ENCODE assay signal across 8 cellular contexts in the genomic region with DNA sequence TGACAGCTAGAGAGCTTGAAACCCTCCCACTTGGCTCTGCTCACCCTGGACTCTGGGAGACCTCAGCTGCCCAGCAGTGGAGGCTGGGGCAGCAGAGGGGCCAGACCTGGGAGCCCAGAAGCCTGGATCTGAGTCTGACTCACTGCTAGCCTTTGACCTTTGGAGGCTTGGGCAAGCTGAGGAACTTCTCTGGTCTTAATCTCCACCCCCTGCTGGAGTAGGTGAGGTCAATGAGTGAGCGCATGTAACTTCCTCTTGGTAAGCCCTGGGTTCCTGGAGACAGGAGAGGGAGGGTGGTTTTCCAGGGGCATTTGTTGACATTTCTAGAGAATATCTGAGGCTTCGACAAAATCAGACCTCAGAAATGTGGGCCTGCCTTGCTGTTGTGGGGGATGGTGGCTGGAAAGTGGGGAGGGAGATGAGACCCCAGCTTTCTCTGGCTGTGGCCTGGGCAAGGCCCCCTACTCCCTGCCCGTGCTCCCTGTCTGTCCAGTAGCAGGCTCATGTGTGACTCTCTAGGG.
DNase-seq lines count a peak whose midpoint lies in the region; ATAC-seq, FAIRE-seq and TF ChIP-seq lines count a peak whose summit lies in the region.

No MANE protein-coding gene starts in this region.

- no peak overlapping the region for H3K4me3 ChIP-seq in GM23248
- H3K4me3 ChIP-seq in PC-3 (ENCODE audit: low read length): peak overlapping the region; percentile 46; the same call in 1 of the 2 replicates
- H3K4me3 ChIP-seq in kidney (ENCODE audit: low read length in 2 of 2): no peak overlapping the region

- H3K27me3 ChIP-seq in GM23248 (replicated peaks; ENCODE audit: insufficient read depth): no peaks in the 10 kb centered on the region
- H3K27me3 ChIP-seq in PC-3 (ENCODE audit: low read length): no peaks in the 10 kb centered on the region

- H2AFZ ChIP-seq in GM23248: no peak overlapping the region
- H2AFZ ChIP-seq in PC-3 (ENCODE audit: low read length): peak overlapping the region; percentile 46

- H3K36me3 ChIP-seq in GM23248 (ENCODE audit: low read depth): no peaks in the 10 kb centered on the region
- H3K36me3 ChIP-seq in PC-3 (ENCODE audit: low read depth, low read length): no peaks in the 10 kb centered on the region
- no peaks in the 10 kb centered on the region for H3K36me3 ChIP-seq in kidney (ENCODE audit: control insufficient read depth in 1 of 2, insufficient read depth in 2 of 2, low read length in 2 of 2)

- in situ Hi-C loops in GM23248 (cut with MboI): no loop called here

- CTCF ChIA-PET in PC-3 (lab: Charles Lee): interaction anchor here (1.0 kb wide), 2 partner anchors 85 to 148 kb away, joined by 3 to 5 read pairs; a partner anchor contains a TSS

- H3K9me2 ChIP-seq in GM23248 (ENCODE audit: insufficient read depth) (no peaks in the 10 kb centered on the region), PC-3 (replicated peaks; ENCODE audit: low read length) (no peaks in the 10 kb centered on the region)

- peak overlapping the region; percentile 40 for H3K4me2 ChIP-seq in GM23248 (ENCODE audit: unreplicated experiment)
- H3K4me2 ChIP-seq in PC-3 (ENCODE audit: low read length): peak overlapping the region; percentile 84

- BruUV-seq in PC-3 (replicated peaks; lab: Mats Ljungman, UMichigan): no TSS peak

- 35 to 50% methylated on average over 2 to 3 of the region's 3 CpGs for WGBS in GM23248 (ENCODE audit: low coverage in 1 of 2, low lambda C conversion rate in 2 of 2, missing lambda C conversion rate in 2 of 2), 2 experiments

- peaks cover 27% of the 10 kb centered on the region for H3K4me1 ChIP-seq in GM23248 (ENCODE audit: insufficient read depth)
- peaks cover 35% of the 10 kb centered on the region for H3K4me1 ChIP-seq in PC-3 (ENCODE audit: insufficient read depth, low read length)
- no peaks in the 10 kb centered on the region for H3K4me1 ChIP-seq in kidney (ENCODE audit: control insufficient read depth in 1 of 2, insufficient read depth in 1 of 2, low read depth in 1 of 2, low read length in 2 of 2)

- POLR2A ChIA-PET in PC-3 (lab: Charles Lee; ENCODE audit: unreplicated experiment): no interaction called here

- TF ChIP-seq CTCF in PC-3 (conservative IDR thresholded peaks at IDR 0.05; ENCODE audit: low read depth, low read length) (no peak), kidney (IDR thresholded peaks at IDR 0.05; ENCODE audit: borderline replicate concordance, extremely low read depth, insufficient read depth) (no peak)

- H4K20me1 ChIP-seq in GM23248 (ENCODE audit: insufficient read depth) (no peaks in the 10 kb centered on the region), PC-3 (ENCODE audit: low read length) (no peaks in the 10 kb centered on the region)

- no peak for FAIRE-seq in kidney (lab: Jason Lieb, UNC)

- H3F3A ChIP-seq in GM23248 (ENCODE audit: insufficient read depth): peaks cover 18% of the 10 kb centered on the region; the same call in 1 of the 2 replicates
- no peaks in the 10 kb centered on the region for H3F3A ChIP-seq in PC-3 (ENCODE audit: low read length, unreplicated experiment)

- H3K79me2 ChIP-seq in GM23248 (ENCODE audit: insufficient read depth) (no peaks in the 10 kb centered on the region), PC-3 (ENCODE audit: low read length) (no peaks in the 10 kb centered on the region)

- no peaks in the 10 kb centered on the region for H3K9me3 ChIP-seq in GM23248 (ENCODE audit: low read depth)
- no peaks in the 10 kb centered on the region for H3K9me3 ChIP-seq in PC-3 (ENCODE audit: low read length)
- no peaks in the 10 kb centered on the region for H3K9me3 ChIP-seq in kidney (ENCODE audit: control insufficient read depth in 1 of 2, low read length in 2 of 2)

- peak; percentile 86 for DNase-seq in GM23248
- DNase-seq in PC-3: peak; percentile 85
- peak; percentile 72 for DNase-seq in dermis blood vessel endothelial cell
- no peak for DNase-seq in sciatic nerve (ENCODE audit: low spot score)
- DNase-seq in NCI-H345 (lab: John Stamatoyannopoulos, UW): no peak
- no peak for DNase-seq in activated effector memory CD4-positive, alpha-beta T cell treated with Interleukin-2 at 50 U/mL for 16 hours
- no peak for DNase-seq in GM19240 (ENCODE audit: insufficient read length, low spot score)
- DNase-seq in kidney: no peak

- H3K27ac ChIP-seq in GM23248 (peak overlapping the region; percentile 81), PC-3 (ENCODE audit: low read length) (peak overlapping the region; percentile 99), kidney (ENCODE audit: low read depth in 2 of 2, low read length in 2 of 2) (no peak overlapping the region)

- ATAC-seq in PC-3 (peak; percentile 64), sciatic nerve (peak; percentile 73)

- intact Hi-C loops in PC-3 (cut with micrococcal nuclease) (loop anchor here (1.0 to 2.0 kb wide), 4 partner anchors 47 to 145 kb away; no protein-coding TSS in a partner anchor), sciatic nerve (cut with DNase I) (no loop called here), kidney (cut with DNase I) (no loop called here)

- H3K9ac ChIP-seq in GM23248 (peak overlapping the region; percentile 62), PC-3 (ENCODE audit: low read length) (peak overlapping the region; percentile 84), kidney (ENCODE audit: low read length in 2 of 2) (no peak overlapping the region)

Comparison
In these comparisons a context has a peak if more than half of its experiments do, and no peak if none do; other contexts are left out.
1. DNase-seq: peak in GM23248 (single experiment), PC-3 (single experiment) and dermis blood vessel endothelial cell (single experiment); none in sciatic nerve (single experiment), NCI-H345 (single experiment), activated effector memory CD4-positive, alpha-beta T cell treated with Interleukin-2 at 50 U/mL for 16 hours (single experiment), GM19240 (single experiment) and kidney (single experiment).
2. H3K27ac ChIP-seq: peak in GM23248 (single experiment) and PC-3 (single experiment); none in kidney (0 of 2).
3. H3K9ac ChIP-seq: peak in GM23248 (single experiment) and PC-3 (single experiment); none in kidney (0 of 2).